8 cellular contexts compared by ENCODE assay signal in the genomic region with DNA sequence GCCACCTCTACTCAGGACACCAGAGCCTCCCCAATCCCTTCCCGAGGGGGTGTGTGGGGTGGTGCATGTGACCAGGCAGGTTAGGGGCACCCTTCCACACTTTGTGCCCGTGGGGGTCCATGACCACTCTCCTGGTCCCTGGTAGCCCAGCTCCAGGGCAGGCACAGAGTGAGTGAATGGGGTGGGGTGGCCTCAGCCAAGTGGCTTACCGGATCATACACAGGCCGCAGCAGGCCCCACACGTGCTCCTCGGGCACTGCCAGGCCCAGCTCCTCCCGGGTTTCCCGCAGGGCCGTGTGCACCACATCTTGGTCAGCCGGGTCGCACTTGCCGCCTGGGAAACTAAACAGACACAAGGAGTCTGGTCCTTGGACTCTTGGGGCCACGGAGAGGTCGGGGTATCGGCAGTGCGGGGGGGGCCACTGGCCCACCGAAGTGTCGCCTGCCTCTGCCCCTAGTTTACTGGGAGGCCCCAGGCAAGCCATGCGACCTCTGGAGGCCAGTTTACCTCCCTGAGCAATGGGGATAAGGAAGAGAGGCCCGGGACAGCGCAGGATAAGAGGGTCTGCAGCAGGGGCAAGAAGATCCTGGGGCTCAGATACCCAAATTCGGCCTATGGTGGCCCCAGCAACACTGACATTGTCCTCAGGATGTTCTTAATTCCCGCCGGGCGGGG. TPM values are rescaled to one million over a fixed set of nuclear protein-coding genes. Genes with fewer than 3 reads are reported as not detected.
DNase-seq lines count a peak whose midpoint lies in the region; ATAC-seq and TF ChIP-seq lines count a peak whose summit lies in the region.

No MANE protein-coding gene starts in this region.

- H3K9me3 ChIP-seq in CD4-positive, CD25-positive, alpha-beta regulatory T cell (ENCODE audit: control insufficient read depth in 2 of 2, low read length in 2 of 2) = no peaks in the 10 kb centered on the region
- no peaks in the 10 kb centered on the region for H3K9me3 ChIP-seq in OCI-LY7 (ENCODE audit: low read length)

- CTCF ChIA-PET in OCI-LY7 (lab: Charles Lee; ENCODE audit: unreplicated experiment) = interaction anchor here (1.6 to 1.9 kb wide), 2 partner anchors 17 to 19 kb away, joined by 5 to 6 read pairs; no protein-coding TSS in a partner anchor

- no peak for ATAC-seq in CD4-positive, CD25-positive, alpha-beta regulatory T cell (ENCODE audit: low read depth in 2 of 2)
- no peak for ATAC-seq in effector memory CD8-positive, alpha-beta T cell (replicated peaks)
- no peak for ATAC-seq in GM19023 (IDR thresholded peaks at IDR 0.05; ENCODE audit: unreplicated experiment)

- peak overlapping the region; percentile 62 to 79 (median 68) for H3K4me3 Mint-ChIP-seq in CD4-positive, CD25-positive, alpha-beta regulatory T cell
- peak overlapping the region; percentile 89 to 90 for H3K4me3 Mint-ChIP-seq in effector memory CD8-positive, alpha-beta T cell
- peak overlapping the region; percentile 81 for H3K4me3 Mint-ChIP-seq in neural crest cell

- no peak for DNase-seq in CD4-positive, CD25-positive, alpha-beta regulatory T cell
- DNase-seq in OCI-LY7 (ENCODE audit: low spot score) = no peak
- DNase-seq in effector memory CD8-positive, alpha-beta T cell = no peak
- no peak for DNase-seq in neural crest cell (ENCODE audit: low read depth, low spot score)
- DNase-seq in NCI-H187 (lab: John Stamatoyannopoulos, UW) = no peak
- no peak for DNase-seq in cortex of kidney (lab: John Stamatoyannopoulos, UW)
- DNase-seq in inferior parietal cortex (ENCODE audit: extremely low spot score) = no peak

- H3K4me2 ChIP-seq in OCI-LY7 (ENCODE audit: low read length) = peak overlapping the region; percentile 88

- intact Hi-C loops in OCI-LY7 (cut with micrococcal nuclease; ENCODE audit: unreplicated experiment) = loop anchor here (2.0 to 5.0 kb wide), 2 partner anchors 30 to 163 kb away; no protein-coding TSS in a partner anchor

- no peaks in the 10 kb centered on the region for H3K9me3 Mint-ChIP-seq in CD4-positive, CD25-positive, alpha-beta regulatory T cell
- H3K9me3 Mint-ChIP-seq in effector memory CD8-positive, alpha-beta T cell = no peaks in the 10 kb centered on the region
- H3K9me3 Mint-ChIP-seq in neural crest cell = no peaks in the 10 kb centered on the region

- TSS peak; percentile 44 for BruUV-seq in OCI-LY7 (replicated peaks; lab: Mats Ljungman, UMichigan)

- H3K27me3 ChIP-seq in CD4-positive, CD25-positive, alpha-beta regulatory T cell (ENCODE audit: control insufficient read depth, insufficient read depth, low read length) = no peaks in the 10 kb centered on the region

- H4K20me1 ChIP-seq in OCI-LY7 (ENCODE audit: insufficient read depth, low read length) = no peaks in the 10 kb centered on the region

- POLR2A ChIA-PET in OCI-LY7 (lab: Charles Lee) = interaction anchor here (0.5 to 2.1 kb wide), 4 partner anchors 16 to 47 kb away, joined by 3 to 10 read pairs (median 4); a partner anchor contains a TSS

- H3K9me2 ChIP-seq in OCI-LY7 (ENCODE audit: insufficient read depth, low read length) = no peaks in the 10 kb centered on the region

- peak overlapping the region in 1 of 3 donors; percentile 66 for H3K27ac Mint-ChIP-seq in CD4-positive, CD25-positive, alpha-beta regulatory T cell
- H3K27ac Mint-ChIP-seq in effector memory CD8-positive, alpha-beta T cell = peak overlapping the region in 1 of 2 donors; percentile 75
- peak overlapping the region; percentile 75 for H3K27ac Mint-ChIP-seq in neural crest cell (ENCODE audit: unreplicated experiment)

- H3K4me1 Mint-ChIP-seq in CD4-positive, CD25-positive, alpha-beta regulatory T cell = peaks cover 5 to 11% (median 7%) of the 10 kb centered on the region in 4 donors
- peaks cover 10 to 12% of the 10 kb centered on the region in 2 donors for H3K4me1 Mint-ChIP-seq in effector memory CD8-positive, alpha-beta T cell (ENCODE audit: low read depth in 2 of 2)
- peaks cover 20% of the 10 kb centered on the region for H3K4me1 Mint-ChIP-seq in neural crest cell

- H3K27me3 Mint-ChIP-seq in CD4-positive, CD25-positive, alpha-beta regulatory T cell = no peaks in the 10 kb centered on the region
- H3K27me3 Mint-ChIP-seq in effector memory CD8-positive, alpha-beta T cell = no peaks in the 10 kb centered on the region
- no peaks in the 10 kb centered on the region for H3K27me3 Mint-ChIP-seq in neural crest cell (ENCODE audit: low read depth)

- no peak overlapping the region for H3K4me3 ChIP-seq in CD4-positive, CD25-positive, alpha-beta regulatory T cell (ENCODE audit: low read depth, low read length)
- H3K4me3 ChIP-seq in OCI-LY7 (ENCODE audit: low read depth, low read length, poor library complexity, severe bottlenecking) = peak overlapping the region; percentile 77

- H3K4me1 ChIP-seq in CD4-positive, CD25-positive, alpha-beta regulatory T cell (ENCODE audit: control insufficient read depth, insufficient read depth, low read length, poor library complexity, severe bottlenecking) = peaks cover 19% of the 10 kb centered on the region
- peaks cover 23% of the 10 kb centered on the region for H3K4me1 ChIP-seq in OCI-LY7 (ENCODE audit: insufficient read depth, low read length, poor library complexity, severe bottlenecking)

- no peaks in the 10 kb centered on the region for H3K36me3 ChIP-seq in CD4-positive, CD25-positive, alpha-beta regulatory T cell (ENCODE audit: control insufficient read depth, insufficient read depth, low read length)
- H3K36me3 ChIP-seq in OCI-LY7 (ENCODE audit: insufficient read depth, low read length) = no peaks in the 10 kb centered on the region

- TF ChIP-seq CTCF in OCI-LY7 (conservative IDR thresholded peaks at IDR 0.05; ENCODE audit: low read length) = peak; percentile 88; the same call in 1 of the 2 replicates
- TF ChIP-seq CTCF in neural crest cell (conservative IDR thresholded peaks at IDR 0.05) = no peak

- H3K27ac ChIP-seq in CD4-positive, CD25-positive, alpha-beta regulatory T cell (ENCODE audit: insufficient read depth, low read length, poor library complexity, severe bottlenecking) = peak overlapping the region; percentile 92
- H3K27ac ChIP-seq in OCI-LY7 (ENCODE audit: low read depth, low read length, poor library complexity, severe bottlenecking) = peak overlapping the region; percentile 87

- peak overlapping the region; percentile 11; the same call in 1 of the 2 replicates for H2AFZ ChIP-seq in OCI-LY7 (ENCODE audit: low read length)

- H3K36me3 Mint-ChIP-seq in CD4-positive, CD25-positive, alpha-beta regulatory T cell = no peaks in the 10 kb centered on the region
- peaks cover 4% of the 10 kb centered on the region for H3K36me3 Mint-ChIP-seq in effector memory CD8-positive, alpha-beta T cell (ENCODE audit: insufficient read depth)
- peaks cover 3% of the 10 kb centered on the region for H3K36me3 Mint-ChIP-seq in neural crest cell (ENCODE audit: low read depth)

- no peaks in the 10 kb centered on the region for H3K79me2 ChIP-seq in OCI-LY7 (ENCODE audit: insufficient read depth, low read depth, low read length)

RNA-seq across cellular contexts. Expression of a gene that starts 0.9 kb away (rescaled TPM):
- total RNA-seq in CD4-positive, CD25-positive, alpha-beta regulatory T cell = 1.9 TPM
- polyA plus RNA-seq in CD4-positive, CD25-positive, alpha-beta regulatory T cell = 1 to 10 TPM; 1.2 to 3.7 (median 2.6) TPM
- 14.4 and 20.4 TPM in 2 replicates for total RNA-seq in OCI-LY7 (2014; rRNA removed; shearing (Covaris generic))
- total RNA-seq in OCI-LY7 (2022) (31.7 and 35.4 TPM in 2 replicates), neural crest cell (11.0 and 13.9 TPM in 2 replicates)

RNA-seq across cellular contexts. Expression of a gene that starts 10.7 kb away (rescaled TPM):
- total RNA-seq in CD4-positive, CD25-positive, alpha-beta regulatory T cell = not detected
- not detected for polyA plus RNA-seq in CD4-positive, CD25-positive, alpha-beta regulatory T cell
- 2.4 and 4.3 TPM in 2 replicates for total RNA-seq in OCI-LY7 (2014; rRNA removed; shearing (Covaris generic))
- total RNA-seq in OCI-LY7 (2022) (5.3 and 5.7 TPM in 2 replicates), neural crest cell (not detected in 2 replicates)

RNA-seq across cellular contexts. Expression of a gene that starts 21.7 kb away (rescaled TPM):
- 0.57 TPM for total RNA-seq in CD4-positive, CD25-positive, alpha-beta regulatory T cell
- polyA plus RNA-seq in CD4-positive, CD25-positive, alpha-beta regulatory T cell = 1 to 10 TPM in 1 of 4 donors, under 1 TPM in 2, not detected in 1; 0.37 to 1.1 (median 0.59) TPM
- 17.1 and 25.6 TPM in 2 replicates for total RNA-seq in OCI-LY7 (2014; rRNA removed; shearing (Covaris generic))
- total RNA-seq in OCI-LY7 (2022) (45.1 and 54.4 TPM in 2 replicates), neural crest cell (not detected in 2 replicates)

RNA-seq across cellular contexts. Expression of a gene that starts 22.1 kb away (rescaled TPM):
- total RNA-seq in CD4-positive, CD25-positive, alpha-beta regulatory T cell = 204 TPM
- polyA plus RNA-seq in CD4-positive, CD25-positive, alpha-beta regulatory T cell = 100 to 1,000 TPM; 101 to 128 (median 113) TPM
- total RNA-seq in OCI-LY7 (2014; rRNA removed; shearing (Covaris generic)) = 257 and 283 TPM in 2 replicates
- total RNA-seq in OCI-LY7 (2022) (294 and 335 TPM in 2 replicates), neural crest cell (182 and 191 TPM in 2 replicates)

RNA-seq across cellular contexts. Expression of a gene that starts 45.2 kb away (rescaled TPM):
- 55.7 TPM for total RNA-seq in CD4-positive, CD25-positive, alpha-beta regulatory T cell
- polyA plus RNA-seq in CD4-positive, CD25-positive, alpha-beta regulatory T cell = 100 to 1,000 TPM; 180 to 231 (median 219) TPM
- total RNA-seq in OCI-LY7 (2014; rRNA removed; shearing (Covaris generic)) = 1,251 and 1,604 TPM in 2 replicates
- 1,017 and 1,139 TPM in 2 replicates for total RNA-seq in OCI-LY7 (2022)
- total RNA-seq in neural crest cell = 776 and 780 TPM in 2 replicates

Comparison
In these comparisons a context has a peak if more than half of its experiments do, and no peak if none do; other contexts are left out.
1. RNA of a gene that starts 21.7 kb away (total RNA-seq): 17.1 to 54.4 TPM in OCI-LY7; 0.57 TPM in CD4-positive, CD25-positive, alpha-beta regulatory T cell (single experiment) and not detected in neural crest cell; every median in the first group is over 10 times any median in the second.
2. Peak in every context shown above with its lines, with median percentiles within 50 percentile points of each other: H3K4me3 Mint-ChIP-seq.